6 cellular contexts compared by ENCODE assay signal in the genomic region with DNA sequence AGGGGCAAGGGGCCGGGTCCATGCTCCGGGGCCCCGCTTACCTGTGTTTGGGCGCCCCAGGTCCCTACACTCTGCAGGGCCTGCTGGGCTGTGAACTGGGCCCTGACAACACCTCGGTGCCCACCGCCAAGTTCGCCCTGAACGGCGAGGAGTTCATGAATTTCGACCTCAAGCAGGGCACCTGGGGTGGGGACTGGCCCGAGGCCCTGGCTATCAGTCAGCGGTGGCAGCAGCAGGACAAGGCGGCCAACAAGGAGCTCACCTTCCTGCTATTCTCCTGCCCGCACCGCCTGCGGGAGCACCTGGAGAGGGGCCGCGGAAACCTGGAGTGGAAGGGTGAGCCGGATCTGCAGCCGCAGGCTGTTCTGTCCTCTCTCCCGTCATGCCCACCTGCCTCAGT. TPM values are rescaled to one million over a fixed set of nuclear protein-coding genes. Genes with fewer than 3 reads are reported as not detected.
DNase-seq lines count a peak whose midpoint lies in the region; ATAC-seq and TF ChIP-seq lines count a peak whose summit lies in the region.

No MANE protein-coding gene starts in this region.

- no peaks in the 10 kb centered on the region for H3K27me3 ChIP-seq in heart right ventricle
- no peaks in the 10 kb centered on the region for H3K27me3 ChIP-seq in iPS-18a (ENCODE audit: control insufficient read depth, insufficient read depth, low read length)
- H3K27me3 ChIP-seq in upper lobe of left lung: no peaks in the 10 kb centered on the region

- WGBS in heart right ventricle, 2 donors: 84 to 91% methylated on average over 21 of the region's 21 CpGs
- 71 to 76% methylated on average over 13 to 15 of the region's 21 CpGs for WGBS in upper lobe of left lung, 2 donors

- ATAC-seq in heart right ventricle (no peak), Right ventricle myocardium superior (ENCODE audit: poor library complexity) (no peak), upper lobe of left lung (ENCODE audit: low FRiP score in 2 of 2) (no peak)

- no peak for TF ChIP-seq POLR2A in upper lobe of left lung (IDR thresholded peaks at IDR 0.05)

- no peak for DNase-seq in heart right ventricle
- DNase-seq in Right ventricle myocardium superior: no peak
- DNase-seq in upper lobe of left lung: no peak
- no peak for DNase-seq in Kasumi-1 (lab: John Stamatoyannopoulos, UW)
- DNase-seq in NOMO-1 treated with DMSO at 0.1 percent for 48 hours (lab: John Stamatoyannopoulos, UW; ENCODE audit: unreplicated experiment): no peak

- H3K36me3 ChIP-seq in heart right ventricle (peaks cover 0 to 29% (median 0%) of the 10 kb centered on the region in 9 donors), iPS-18a (ENCODE audit: control insufficient read depth, low read depth, low read length) (no peaks in the 10 kb centered on the region), upper lobe of left lung (peaks cover 0 to 15% (median 1%) of the 10 kb centered on the region in 4 donors)

- H3K4me1 ChIP-seq in heart right ventricle: peaks cover 5 to 54% (median 35%) of the 10 kb centered on the region in 9 donors
- H3K4me1 ChIP-seq in iPS-18a (ENCODE audit: control insufficient read depth, low read depth, low read length): no peaks in the 10 kb centered on the region
- peaks cover 38 to 51% (median 43%) of the 10 kb centered on the region in 4 donors for H3K4me1 ChIP-seq in upper lobe of left lung

- H3K9ac ChIP-seq in iPS-18a (ENCODE audit: low read length): no peak overlapping the region

- H3K27ac ChIP-seq in heart right ventricle: peak overlapping the region in 6 of 10 donors; percentile 88 to 93 (median 92)
- no peak overlapping the region for H3K27ac ChIP-seq in iPS-18a (ENCODE audit: low read length)
- H3K27ac ChIP-seq in upper lobe of left lung: peak overlapping the region; percentile 90 to 96 (median 95)

- no peaks in the 10 kb centered on the region for H3K9me3 ChIP-seq in heart right ventricle
- no peaks in the 10 kb centered on the region for H3K9me3 ChIP-seq in iPS-18a (ENCODE audit: control insufficient read depth, low read depth, low read length)
- no peaks in the 10 kb centered on the region for H3K9me3 ChIP-seq in upper lobe of left lung

- intact Hi-C loops in heart right ventricle (cut with DNase I) (loop anchor here in 1 of 10 donors (10.0 kb wide), 1 partner anchor 351 kb away; a partner anchor contains a TSS), Right ventricle myocardium superior (cut with DNase I) (no loop called here)

- H3K4me3 ChIP-seq in heart right ventricle (peak overlapping the region in 7 of 10 donors; percentile 80 to 95 (median 85)), iPS-18a (ENCODE audit: low read length) (peak overlapping the region; percentile 70), upper lobe of left lung (peak overlapping the region in 3 of 4 donors; percentile 55 to 98 (median 88))

- TF ChIP-seq CTCF in heart right ventricle (IDR thresholded peaks at IDR 0.05): no peak
- no peak for TF ChIP-seq CTCF in upper lobe of left lung (IDR thresholded peaks at IDR 0.05)

- TF ChIP-seq EP300 in upper lobe of left lung (IDR thresholded peaks at IDR 0.05): no peak

RNA-seq across cellular contexts. Expression of a gene that starts 1.7 kb away (rescaled TPM):
- total RNA-seq in heart right ventricle (100 to 1,000 TPM in 2 of 10 donors, 10 to 100 TPM in 8; 49.0 to 175 (median 71.4) TPM), Right ventricle myocardium superior (98.8 TPM), upper lobe of left lung (100 to 1,000 TPM; 175 to 466 (median 328) TPM)
- polyA plus RNA-seq in heart right ventricle: 10 to 100 TPM; 63.2 to 83.6 TPM

RNA-seq across cellular contexts. Expression of a gene that starts 13.7 kb away (rescaled TPM):
- 10 to 100 TPM in 2 of 10 donors, 1 to 10 TPM in 8; 4.7 to 23.4 (median 6.1) TPM for total RNA-seq in heart right ventricle
- polyA plus RNA-seq in heart right ventricle: 10 to 100 TPM; 23.6 to 38.3 TPM
- total RNA-seq in Right ventricle myocardium superior: 7.3 TPM
- total RNA-seq in upper lobe of left lung: 10 to 100 TPM in 5 of 6 donors, 1 to 10 TPM in 1; 5.9 to 82.8 (median 26.6) TPM

RNA-seq across cellular contexts. Expression of a gene that starts 17.9 kb away (rescaled TPM):
- total RNA-seq in heart right ventricle (1,000 to 10,000 TPM in 4 of 10 donors, 100 to 1,000 TPM in 6; 739 to 1,152 (median 854) TPM), Right ventricle myocardium superior (935 TPM), upper lobe of left lung (1,000 to 10,000 TPM; 1,447 to 3,855 (median 1,708) TPM)
- 1,000 to 10,000 TPM; 2,102 to 3,642 TPM for polyA plus RNA-seq in heart right ventricle

RNA-seq across cellular contexts. Expression of a gene that starts 26.7 kb away (rescaled TPM):
- 1,000 to 10,000 TPM; 1,171 to 1,844 (median 1,328) TPM for total RNA-seq in heart right ventricle
- 1,000 to 10,000 TPM; 1,376 to 2,740 TPM for polyA plus RNA-seq in heart right ventricle
- total RNA-seq in Right ventricle myocardium superior: 1,304 TPM
- total RNA-seq in upper lobe of left lung: 1,000 to 10,000 TPM in 4 of 6 donors, 100 to 1,000 TPM in 2; 974 to 2,595 (median 1,696) TPM

RNA-seq across cellular contexts. Expression of a gene that starts 40.1 kb away (rescaled TPM):
- total RNA-seq in heart right ventricle: 10 to 100 TPM in 1 of 10 donors, 1 to 10 TPM in 9; 1.6 to 14.8 (median 3.1) TPM
- polyA plus RNA-seq in heart right ventricle: 10 to 100 TPM in 1 of 2 donors, 1 to 10 TPM in 1; 4.2 to 14.0 TPM
- total RNA-seq in Right ventricle myocardium superior: 3.6 TPM
- 10 to 100 TPM in 3 of 6 donors, 1 to 10 TPM in 3; 4.3 to 19.9 (median 9.9) TPM for total RNA-seq in upper lobe of left lung
